1 cellular context compared by ENCODE assay signal in genomic region chr5:151772029-151772867, GRCh38.
TF ChIP-seq lines count a peak whose summit lies in the region.

No MANE protein-coding gene starts in this region.

TF ChIP-seq in K562, 482 proteins besides CTCF, POLR2A, EP300 and RAD21 (continued from another document and continues in another):
- 0 out of 2 replicates have a peak, but pooled peaks have one; percentile 24 for TF ChIP-seq ATF6 (CRISPR knock-in tag; IDR thresholded peaks at IDR 0.05)
- no peak for TF ChIP-seq E2F8 (IDR thresholded peaks at IDR 0.05; ENCODE audit: low read depth, partially characterized antibody)
- no peak for TF ChIP-seq HNRNPLL (IDR thresholded peaks at IDR 0.05; ENCODE audit: low read depth, low read length, poor library complexity, severe bottlenecking)
- TF ChIP-seq IFI16 (CRISPR knock-in tag; IDR thresholded peaks at IDR 0.05): no peak
- TF ChIP-seq ZNF12 (CRISPR knock-in tag; IDR thresholded peaks at IDR 0.05): no peak
- TF ChIP-seq ZNF133 (CRISPR knock-in tag; IDR thresholded peaks at IDR 0.05): no peak
- TF ChIP-seq ZNF277 (CRISPR knock-in tag; IDR thresholded peaks at IDR 0.05; ENCODE audit: borderline replicate concordance): no peak
- no peak for TF ChIP-seq ZNF407 (IDR thresholded peaks at IDR 0.05; ENCODE audit: low read depth)
- TF ChIP-seq USF2 (CRISPR knock-in tag; IDR thresholded peaks at IDR 0.05): peak; percentile 4; the same call in 1 of the 2 replicates
- TF ChIP-seq ZNF518B (CRISPR knock-in tag; IDR thresholded peaks at IDR 0.05): no peak
- TF ChIP-seq ZNF280B (CRISPR knock-in tag; IDR thresholded peaks at IDR 0.05): no peak
- no peak for TF ChIP-seq ELF1 (tag; IDR thresholded peaks at IDR 0.05)
- TF ChIP-seq MAFF (IDR thresholded peaks at IDR 0.05; ENCODE audit: low read length): no peak
- no peak for TF ChIP-seq ILF3 (IDR thresholded peaks at IDR 0.05; ENCODE audit: borderline replicate concordance)
- TF ChIP-seq MITF (IDR thresholded peaks at IDR 0.05): no peak
- TF ChIP-seq BMI1 (IDR thresholded peaks at IDR 0.05; ENCODE audit: low read length): no peak
- TF ChIP-seq ID3 (CRISPR knock-in tag; IDR thresholded peaks at IDR 0.05): no peak
- no peak for TF ChIP-seq ID3 (tag; IDR thresholded peaks at IDR 0.05)
- TF ChIP-seq PHF21A (IDR thresholded peaks at IDR 0.05; ENCODE audit: borderline replicate concordance, low read depth): no peak
- no peak for TF ChIP-seq ESRRA (IDR thresholded peaks at IDR 0.05; ENCODE audit: borderline replicate concordance, low read depth)
- TF ChIP-seq TEAD2 (tag; IDR thresholded peaks at IDR 0.05): no peak
- no peak for TF ChIP-seq ATF1 (CRISPR knock-in tag; IDR thresholded peaks at IDR 0.05)
- TF ChIP-seq ATF1 (tag; IDR thresholded peaks at IDR 0.05): no peak
- TF ChIP-seq NCOA4 (IDR thresholded peaks at IDR 0.05; ENCODE audit: partially characterized antibody): no peak
- TF ChIP-seq ZBED1 (IDR thresholded peaks at IDR 0.05): 0 out of 2 replicates have a peak, but pooled peaks have one; percentile 52
- no peak for TF ChIP-seq GATA2 (CRISPR knock-in tag; IDR thresholded peaks at IDR 0.05)
- TF ChIP-seq ZFP36 (IDR thresholded peaks at IDR 0.05; ENCODE audit: low read depth, low read length, partially characterized antibody): no peak
- TF ChIP-seq RBM34 (IDR thresholded peaks at IDR 0.05; ENCODE audit: borderline replicate concordance, insufficient read depth, low read length): no peak
- TF ChIP-seq ZSCAN32 (CRISPR knock-in tag; IDR thresholded peaks at IDR 0.05): no peak
- TF ChIP-seq ZNF212 (CRISPR knock-in tag; IDR thresholded peaks at IDR 0.05): no peak
- TF ChIP-seq ZFPM2 (CRISPR knock-in tag; IDR thresholded peaks at IDR 0.05): no peak
- TF ChIP-seq ZNF146 (CRISPR knock-in tag; IDR thresholded peaks at IDR 0.05; ENCODE audit: unreplicated experiment): no peak
- no peak for TF ChIP-seq ARID2 (IDR thresholded peaks at IDR 0.05)
- no peak for TF ChIP-seq HMBOX1 (IDR thresholded peaks at IDR 0.05)
- no peak for TF ChIP-seq OTX1 (CRISPR knock-in tag; IDR thresholded peaks at IDR 0.05)
- no peak for TF ChIP-seq U2AF2 (optimal IDR thresholded peaks at IDR 0.05; ENCODE audit: low read depth, low read length)
- no peak for TF ChIP-seq CHD4 (IDR thresholded peaks at IDR 0.05; ENCODE audit: insufficient read depth, insufficient replicate concordance, low read depth, low read length, poor library complexity, severe bottlenecking)
